In genomic region chr11:17504330-17505107, GRCh38 we compare ENCODE assay signal across 1 cellular context.
TF ChIP-seq lines count a peak whose summit lies in the region.

No MANE protein-coding gene starts in this region.

TF ChIP-seq in GM23338, 12 proteins besides CTCF, POLR2A, EP300 and RAD21 (continued from another document):
- no peak for TF ChIP-seq ZNF462 (CRISPR knock-in tag; IDR thresholded peaks at IDR 0.05)
- no peak for TF ChIP-seq REST (IDR thresholded peaks at IDR 0.05; ENCODE audit: unreplicated experiment)
- TF ChIP-seq ZNF114 (CRISPR knock-in tag; IDR thresholded peaks at IDR 0.05), result no peak
- TF ChIP-seq CREB1 (CRISPR knock-in tag; IDR thresholded peaks at IDR 0.05; ENCODE audit: low read depth), result no peak
- no peak for TF ChIP-seq ZNF331 (CRISPR knock-in tag; IDR thresholded peaks at IDR 0.05; ENCODE audit: low read depth)
- TF ChIP-seq STAT1 (IDR thresholded peaks at IDR 0.05; ENCODE audit: unreplicated experiment), result no peak
- TF ChIP-seq ETS1 (IDR thresholded peaks at IDR 0.05), result no peak
TF ChIP-seq in GM23338: peak in this region for 0.
